Comparison of ENCODE assay signal across 8 cellular contexts in the genomic region with DNA sequence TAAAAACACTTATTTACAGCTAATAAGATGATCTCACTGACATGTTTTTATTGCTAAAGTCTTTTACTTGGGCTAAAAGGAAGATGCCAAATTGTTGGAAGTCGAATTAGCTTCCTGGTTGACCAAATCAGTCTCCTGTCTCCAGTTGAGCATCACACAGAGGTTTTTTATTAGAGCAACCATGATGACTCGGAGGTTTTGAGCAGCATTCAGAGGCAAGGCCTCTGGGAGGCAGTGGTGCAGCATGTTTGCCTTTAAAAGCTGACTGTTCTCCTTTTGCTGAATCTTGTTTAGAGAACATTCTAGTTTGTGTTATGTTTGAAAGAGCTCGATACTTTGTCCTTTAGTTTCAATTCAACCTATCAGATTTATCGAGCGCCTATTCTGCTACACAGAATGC. TPM values are rescaled to one million over a fixed set of nuclear protein-coding genes. Genes with fewer than 3 reads are reported as not detected.
A peak's percentile ranks its signal among the peaks of the same experiment; 100 is the strongest.
DNase-seq lines count a peak whose midpoint lies in the region; ATAC-seq and TF ChIP-seq lines count a peak whose summit lies in the region.

No MANE protein-coding gene starts in this region.

- no peaks in the 10 kb centered on the region for H3K4me1 Mint-ChIP-seq in T-helper 2 cell treated with Interferon-gamma antibody and Interleukin-4, amounts not matched to agents 5 μg/mL and 100 μg/mL, for 36 hours (ENCODE audit: low read depth)

- no peaks in the 10 kb centered on the region for H4K20me1 ChIP-seq in Karpas-422 (ENCODE audit: insufficient read depth, low read depth, low read length)

- no peaks in the 10 kb centered on the region for H3K27me3 ChIP-seq in Karpas-422 (ENCODE audit: low read length)

- H3K79me2 ChIP-seq in Karpas-422 (ENCODE audit: low read length): no peaks in the 10 kb centered on the region

- H3K4me3 ChIP-seq in Karpas-422 (ENCODE audit: low read length): no peak overlapping the region

- no peaks in the 10 kb centered on the region for H3K4me1 ChIP-seq in Karpas-422 (ENCODE audit: low read length)

- H3K27me3 Mint-ChIP-seq in T-helper 2 cell treated with Interferon-gamma antibody and Interleukin-4, amounts not matched to agents 5 μg/mL and 100 μg/mL, for 36 hours (ENCODE audit: low read depth): peaks cover 45% of the 10 kb centered on the region

- H3K9me3 Mint-ChIP-seq in T-helper 2 cell treated with Interferon-gamma antibody and Interleukin-4, amounts not matched to agents 5 μg/mL and 100 μg/mL, for 36 hours: no peaks in the 10 kb centered on the region

- no peaks in the 10 kb centered on the region for H3K36me3 ChIP-seq in Karpas-422 (ENCODE audit: insufficient read depth, low read length)

- ATAC-seq in GM21447 (IDR thresholded peaks at IDR 0.05; ENCODE audit: unreplicated experiment): no peak
- no peak for ATAC-seq in HG03139 (IDR thresholded peaks at IDR 0.05; ENCODE audit: unreplicated experiment)

- no peak overlapping the region for H2AFZ ChIP-seq in Karpas-422 (ENCODE audit: low read length)

- no peak overlapping the region for H3K9ac ChIP-seq in Karpas-422 (ENCODE audit: low read length)

- no peaks in the 10 kb centered on the region for H3K9me3 ChIP-seq in Karpas-422 (ENCODE audit: low read length)

- TF ChIP-seq CTCF in VCaP (conservative IDR thresholded peaks at IDR 0.05): peak; percentile 71

- no peaks in the 10 kb centered on the region for H3K36me3 Mint-ChIP-seq in T-helper 2 cell treated with Interferon-gamma antibody and Interleukin-4, amounts not matched to agents 5 μg/mL and 100 μg/mL, for 36 hours (ENCODE audit: low read depth)

- H3K4me3 Mint-ChIP-seq in T-helper 2 cell treated with Interferon-gamma antibody and Interleukin-4, amounts not matched to agents 5 μg/mL and 100 μg/mL, for 36 hours: no peak overlapping the region

- H3K27ac ChIP-seq in Karpas-422 (ENCODE audit: low read length) (no peak overlapping the region), VCaP (peak overlapping the region; percentile 56), substantia nigra (ENCODE audit: low read depth, low read length, poor library complexity, severe bottlenecking) (peak overlapping the region; percentile 14)

- H3K9me2 ChIP-seq in Karpas-422 (replicated peaks; ENCODE audit: insufficient read depth, low read length): no peaks in the 10 kb centered on the region

- H3K4me2 ChIP-seq in Karpas-422 (ENCODE audit: low read depth, low read length, poor library complexity, severe bottlenecking): no peak overlapping the region

- peak; percentile 3 for DNase-seq in DMS79 (lab: John Stamatoyannopoulos, UW)
- peak; percentile 41 for DNase-seq in Karpas-422
- peak; percentile 40 for DNase-seq in hepatic stellate cell (ENCODE audit: low spot score)
- peak in 37 of 49 donors; percentile 4 to 71 (median 37) for DNase-seq in substantia nigra (lab: John Stamatoyannopoulos, UW)
- no peak for DNase-seq in T-helper 2 cell treated with Interferon-gamma antibody and Interleukin-4, amounts not matched to agents 5 μg/mL and 100 μg/mL, for 36 hours (ENCODE audit: low spot score)

- no peak overlapping the region for H3K27ac Mint-ChIP-seq in T-helper 2 cell treated with Interferon-gamma antibody and Interleukin-4, amounts not matched to agents 5 μg/mL and 100 μg/mL, for 36 hours

RNA-seq across cellular contexts. Expression of gene UCHL1, which starts 2.1 kb away (rescaled TPM):
- total RNA-seq in Karpas-422 (2014; rRNA removed; shearing (Covaris generic); ENCODE audit: low replicate concordance): 0.58 TPM in 1 of 2 replicates, not detected in the other

RNA-seq across cellular contexts. Expression of gene APBB2, which starts 44.4 kb away (rescaled TPM):
- 3.7 and 6.7 TPM in 2 replicates for total RNA-seq in Karpas-422 (2014; rRNA removed; shearing (Covaris generic); ENCODE audit: low replicate concordance)
